Comparison of ENCODE assay signal across 16 cellular contexts in the genomic region with DNA sequence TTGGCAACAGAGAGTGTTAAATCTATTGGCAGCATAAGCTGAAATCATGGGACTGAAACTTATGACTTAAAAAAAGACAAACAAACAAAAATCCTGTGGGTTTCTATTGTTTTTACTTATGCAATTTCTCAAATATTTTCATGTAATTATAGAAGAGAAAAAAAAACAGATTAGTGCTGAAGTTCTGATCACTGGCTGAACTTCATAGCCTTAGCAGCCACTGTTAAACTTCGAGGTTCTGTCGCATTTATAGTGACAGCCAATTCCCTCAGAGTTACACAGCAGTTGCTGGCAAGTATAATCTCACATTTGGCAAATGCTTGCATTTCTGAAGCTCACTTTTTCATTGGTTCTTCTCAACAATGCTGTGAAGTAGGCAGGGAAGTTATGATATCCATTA.
"Had no signal": no experiment of that assay in that cellular context is flagged by ENCODE, and none has a peak within 500 bp of the region (broad histone marks: within the 10 kb centered on the region; RNA-seq: fewer than 3 reads in every experiment).

No MANE protein-coding gene starts in this region.

- H3K9me3 ChIP-seq: suprapubic skin had no signal

- DNase-seq: activated CD4-positive, alpha-beta memory T cell treated with anti-CD3 and anti-CD28 coated beads, Interleukin-2, amount 10 ng/mL, durations not matched to agents 7 days and 5 days; activated CD4-positive, alpha-beta T cell treated with anti-CD3 and anti-CD28 coated beads for 4 hours; activated effector memory CD4-positive, alpha-beta T cell treated with Interleukin-2 at 50 U/mL for 16 hours; activated T-cell treated with anti-CD3 and anti-CD28 coated beads, Interleukin-2, amount 50 U/mL, for 4 hours; brain microvascular endothelial cell; cerebellar nuclear complex; dermis blood vessel endothelial cell; foreskin fibroblast; glutamatergic neuron; mesenchymal stem cell; stimulated activated naive B cell treated with anti-CD40 and anti-IgM and Interleukin-4, amounts not matched to agents 10 μg/mL and 1 μg/mL and 100 μg/mL, for 72 hours; T-helper 17 cell; trophoblast cell had no signal

- H3K36me3 ChIP-seq: brain microvascular endothelial cell, suprapubic skin had no signal

- H3K4me3 ChIP-seq: suprapubic skin had no signal

- H3K27ac ChIP-seq: brain microvascular endothelial cell, epithelial cell of prostate, suprapubic skin had no signal

- H3K27me3 ChIP-seq: brain microvascular endothelial cell, suprapubic skin had no signal

- ATAC-seq: activated T-cell treated with anti-CD3 and anti-CD28 coated beads, Interleukin-2, amount 50 U/mL, for 4 hours; natural killer cell treated with Interleukin-12 subunit alpha and Interleukin-12 subunit beta and Interleukin-15 and Interleukin-18, amount 100 ng/mL, for 72 hours; stimulated activated naive B cell treated with anti-CD40 and anti-IgM and Interleukin-4, amounts not matched to agents 10 μg/mL and 1 μg/mL and 100 μg/mL, for 72 hours; T-helper 17 cell had no signal

- H3K4me1 ChIP-seq: suprapubic skin had no signal
